In the genomic region with DNA sequence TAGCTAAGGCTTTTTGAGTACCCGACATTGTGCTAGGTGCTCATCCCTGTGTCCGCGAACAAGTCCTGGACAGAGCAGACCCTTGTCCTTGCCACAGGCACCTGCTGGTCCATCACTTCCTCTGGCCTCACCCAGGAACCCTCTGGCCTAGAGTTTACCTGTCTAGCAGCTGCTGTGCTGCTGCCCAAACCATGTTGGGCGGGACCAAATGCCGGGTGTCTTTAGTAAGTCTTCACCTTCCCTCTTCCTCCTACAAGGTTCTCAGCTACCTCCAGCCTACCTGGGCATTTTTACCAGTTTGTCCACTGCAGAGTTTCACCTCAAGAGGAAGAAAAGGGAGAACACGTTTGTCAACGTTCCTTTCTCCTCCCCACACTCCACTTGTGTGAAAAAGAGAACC, we compare ENCODE assay signal across 21 cellular contexts.
"Had no signal": no experiment of that assay in that cellular context is flagged by ENCODE, and none has a peak within 500 bp of the region (broad histone marks: within the 10 kb centered on the region; RNA-seq: fewer than 3 reads in every experiment).

No MANE protein-coding gene starts in this region.

- H3K36me3 Mint-ChIP-seq: activated naive CD8-positive, alpha-beta T cell treated with anti-CD3 and anti-CD28 coated beads, Interleukin-2, amount 10 ng/mL, durations not matched to agents 7 days and 5 days; memory B cell; natural killer cell had no signal

- H3K4me3 ChIP-seq: suprapubic skin, upper lobe of left lung had no signal

- H3K4me1 ChIP-seq: upper lobe of left lung had no signal

- H3K36me3 ChIP-seq: brain microvascular endothelial cell, suprapubic skin, upper lobe of left lung had no signal

- H3K9me3 ChIP-seq: suprapubic skin, upper lobe of left lung had no signal

- H3K9me3 Mint-ChIP-seq: activated CD4-positive, alpha-beta T cell treated with anti-CD3 and anti-CD28 coated beads, Interleukin-2, amount 10 ng/mL, durations not matched to agents 24 days and 14 days; activated naive CD8-positive, alpha-beta T cell treated with anti-CD3 and anti-CD28 coated beads, Interleukin-2, amount 10 ng/mL, durations not matched to agents 7 days and 5 days; central memory CD8-positive, alpha-beta T cell; memory B cell; natural killer cell had no signal

- H3K4me3 Mint-ChIP-seq: activated CD4-positive, alpha-beta T cell treated with anti-CD3 and anti-CD28 coated beads, Interleukin-2, amount 10 ng/mL, durations not matched to agents 24 days and 14 days; activated naive CD8-positive, alpha-beta T cell treated with anti-CD3 and anti-CD28 coated beads, Interleukin-2, amount 10 ng/mL, durations not matched to agents 7 days and 5 days; central memory CD8-positive, alpha-beta T cell; memory B cell; natural killer cell had no signal

- H3K27ac Mint-ChIP-seq: activated CD4-positive, alpha-beta T cell treated with anti-CD3 and anti-CD28 coated beads, Interleukin-2, amount 10 ng/mL, durations not matched to agents 24 days and 14 days; activated naive CD8-positive, alpha-beta T cell treated with anti-CD3 and anti-CD28 coated beads, Interleukin-2, amount 10 ng/mL, durations not matched to agents 7 days and 5 days; memory B cell; natural killer cell had no signal

- H3K27me3 Mint-ChIP-seq: memory B cell had no signal

- H3K27ac ChIP-seq: brain microvascular endothelial cell, suprapubic skin, upper lobe of left lung had no signal

- H3K27me3 ChIP-seq: brain microvascular endothelial cell, suprapubic skin, upper lobe of left lung had no signal

- ATAC-seq: left ventricle myocardium superior, natural killer cell had no signal

- FAIRE-seq: kidney had no signal

- DNase-seq: activated CD4-positive, alpha-beta T cell treated with anti-CD3 and anti-CD28 coated beads, Interleukin-2, amount 10 ng/mL, durations not matched to agents 24 days and 14 days; activated CD4-positive, CD25-positive, alpha-beta regulatory T cell; activated CD8-positive, alpha-beta memory T cell treated with anti-CD3 and anti-CD28 coated beads, Interleukin-2, amount 50 U/mL, for 48 hours; activated naive CD8-positive, alpha-beta T cell treated with anti-CD3 and anti-CD28 coated beads, Interleukin-2, amount 10 ng/mL, durations not matched to agents 7 days and 5 days; anterior cingulate cortex; cortex of kidney; effector CD8-positive, alpha-beta T cell; kidney; left ventricle myocardium superior; natural killer cell; posterior cingulate gyrus; retina; stimulated activated CD4-positive, alpha-beta T cell treated with anti-CD3 and anti-CD28 coated beads, Interleukin-15, amount 100 ng/mL, for 24 hours; stimulated activated CD4-positive, alpha-beta T cell treated with anti-CD3 and anti-CD28 coated beads, Interleukin-4, amount 100 ng/mL, for 24 hours; stimulated activated naive CD4-positive, alpha-beta T cell treated with Interleukin-2 at 50 U/mL for 16 hours; SW 1271; upper lobe of left lung had no signal
